In the genomic region with DNA sequence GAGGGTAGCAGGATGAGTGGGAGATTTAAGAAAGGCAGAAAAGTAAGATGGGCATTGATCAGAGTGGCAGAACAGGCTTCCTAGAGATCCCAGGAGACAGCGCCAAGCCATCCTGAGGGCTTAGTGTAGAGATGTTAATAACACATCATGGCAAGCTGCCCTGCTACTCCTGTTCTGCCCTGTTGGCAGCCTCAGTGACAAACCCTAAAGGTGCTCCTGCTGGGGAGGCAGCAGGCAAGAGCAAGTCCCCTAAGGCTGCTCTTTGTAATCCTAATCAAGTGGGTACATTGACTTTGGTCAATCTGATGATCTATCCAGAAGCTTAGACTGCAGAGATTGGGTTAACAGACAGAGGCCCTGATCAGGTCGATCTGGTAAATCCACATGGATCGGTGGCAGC, we compare ENCODE assay signal across 20 cellular contexts. TPM values are rescaled to one million over a fixed set of nuclear protein-coding genes. Genes with fewer than 3 reads are reported as not detected.
DNase-seq lines count a peak whose midpoint lies in the region; ATAC-seq, FAIRE-seq and TF ChIP-seq lines count a peak whose summit lies in the region.
"Had no signal": no experiment of that assay in that cellular context is flagged by ENCODE, and none has a peak within 500 bp of the region (broad histone marks: within the 10 kb centered on the region; RNA-seq: fewer than 3 reads in every experiment).

No MANE protein-coding gene starts in this region.

- H3K36me3 ChIP-seq in prostate gland = no peaks in the 10 kb centered on the region

- H3K36me3 Mint-ChIP-seq in HFFc6 (ENCODE audit: low read depth) = no peaks in the 10 kb centered on the region
- H3K36me3 Mint-ChIP-seq: CD4-positive, CD25-positive, alpha-beta regulatory T cell; CD8-positive, alpha-beta T cell had no signal

- DNase-seq in NCI-H2171 treated with DMSO at 0.1 percent for 48 hours (lab: John Stamatoyannopoulos, UW) (peak; percentile 10), NCI-H2171 (lab: John Stamatoyannopoulos, UW) (no peak), HFFc6 (no peak), prostate gland (ENCODE audit: low spot score) (peak; percentile 38), sciatic nerve (ENCODE audit: low spot score) (no peak), D721Med (ENCODE audit: insufficient read length, low spot score) (no peak)
- DNase-seq: C1 segment of cervical spinal cord; Caco-2; CD4-positive, CD25-positive, alpha-beta regulatory T cell; CD8-positive, alpha-beta T cell; DMS79; EL; GDM1; GM23248; H7; HCEC 1CT had no signal

- TF ChIP-seq CTCF in HFFc6 (IDR thresholded peaks at IDR 0.05) (no peak), prostate gland (IDR thresholded peaks at IDR 0.05) (no peak), D721Med (IDR thresholded peaks at IDR 0.05; ENCODE audit: insufficient read depth, missing control alignments) (no peak)

- no peak for FAIRE-seq in D721Med (lab: Jason Lieb, UNC)
- FAIRE-seq: GM12878, GM19239, H1 had no signal

- no peaks in the 10 kb centered on the region; the same call in 1 of the 2 replicates for H3K27me3 Mint-ChIP-seq in HFFc6 (ENCODE audit: insufficient read depth)
- H3K27me3 Mint-ChIP-seq: CD4-positive, CD25-positive, alpha-beta regulatory T cell had no signal

- intact Hi-C loops in prostate gland (cut with DNase I) = loop anchor here (10.0 kb wide), 1 partner anchor 55 kb away; no protein-coding TSS in a partner anchor
- intact Hi-C loops in sciatic nerve (cut with DNase I) = no loop called here

- H3K4me3 ChIP-seq in prostate gland = no peak overlapping the region
- H3K4me3 ChIP-seq: GM12878, GM23248 had no signal

- no peaks in the 10 kb centered on the region for H3K27me3 ChIP-seq in prostate gland (replicated peaks; ENCODE audit: insufficient read depth)

- H3K27ac ChIP-seq in prostate gland = no peak overlapping the region
- H3K27ac ChIP-seq: GM23248 had no signal

- H3K4me1 ChIP-seq in prostate gland (replicated peaks) = no peaks in the 10 kb centered on the region

- WGBS in prostate gland = 76% methylated on average over 3 of the region's 3 CpGs

- H3K4me3 Mint-ChIP-seq in HFFc6 = no peak overlapping the region
- H3K4me3 Mint-ChIP-seq: CD4-positive, CD25-positive, alpha-beta regulatory T cell; CD8-positive, alpha-beta T cell had no signal

- no peak for ATAC-seq in sciatic nerve
- ATAC-seq: CD8-positive, alpha-beta T cell; GM12878 had no signal

- H3K4me1 Mint-ChIP-seq in HFFc6 (ENCODE audit: low read depth) = peaks cover 76% of the 10 kb centered on the region
- H3K4me1 Mint-ChIP-seq: CD4-positive, CD25-positive, alpha-beta regulatory T cell had no signal

- H3K9me3 Mint-ChIP-seq in HFFc6 = no peaks in the 10 kb centered on the region
- H3K9me3 Mint-ChIP-seq: CD8-positive, alpha-beta T cell had no signal

- no peaks in the 10 kb centered on the region for H3K9me3 ChIP-seq in prostate gland
- H3K9me3 ChIP-seq: Caco-2 had no signal

- peak overlapping the region; percentile 4; the same call in 1 of the 2 replicates for H3K27ac Mint-ChIP-seq in HFFc6
- H3K27ac Mint-ChIP-seq: CD4-positive, CD25-positive, alpha-beta regulatory T cell; CD8-positive, alpha-beta T cell had no signal

- TF ChIP-seq POLR2A in prostate gland (IDR thresholded peaks at IDR 0.05) = no peak

RNA-seq across cellular contexts. Expression of gene ANKFN1, which starts 16.3 kb away (rescaled TPM):
- under 1 TPM; 0.07 to 0.81 (median 0.45) TPM for total RNA-seq in HFFc6 (2021; fragmentation: NEBNext Ultra II Directional; extraction: Animal tissue kit (Norgen Biotek cat#: 25700))
- total RNA-seq in prostate gland = 1 to 10 TPM; 3.0 to 7.3 TPM
- total RNA-seq in sciatic nerve = 1.6 TPM
- total RNA-seq: A673; CD4-positive, CD25-positive, alpha-beta regulatory T cell; CD8-positive, alpha-beta T cell; GM12878; H1; H7 had no signal

Comparison
In these comparisons a context has a peak if more than half of its experiments do, and no peak if none do; other contexts are left out.
1. DNase-seq: peak in NCI-H2171 treated with DMSO at 0.1 percent for 48 hours (single experiment) and prostate gland (single experiment); none in NCI-H2171 (single experiment), HFFc6 (single experiment), sciatic nerve (single experiment) and D721Med (single experiment).